1 cellular context compared by ENCODE assay signal in genomic region chr2:119531292-119531691, GRCh38.
TF ChIP-seq lines count a peak whose summit lies in the region.

No MANE protein-coding gene starts in this region.

TF ChIP-seq in HCT116, 20 proteins besides CTCF, POLR2A, EP300 and RAD21 (continued from another document):
- TF ChIP-seq ZBTB33 (IDR thresholded peaks at IDR 0.05; ENCODE audit: extremely low read depth, insufficient replicate concordance, low read length) (no peak), POLR2AphosphoS5 (IDR thresholded peaks at IDR 0.05; ENCODE audit: low read depth, low read length) (no peak)
